Comparison of ENCODE assay signal across 8 cellular contexts in genomic region chr16:66427036-66427446, GRCh38. TPM values are rescaled to one million over a fixed set of nuclear protein-coding genes. Genes with fewer than 3 reads are reported as not detected.
DNase-seq lines count a peak whose midpoint lies in the region; ATAC-seq, FAIRE-seq and TF ChIP-seq lines count a peak whose summit lies in the region.

Gene BEAN1 (plus strand): TSS chr16:66427295. CDS start chr16:66437677, 10,382 bp downstream.

- peak within 1 kb of the TSS; percentile 58 for H3K4me3 ChIP-seq in SK-N-MC
- peak within 1 kb of the TSS; percentile 28 to 34 for H3K4me3 ChIP-seq in foreskin fibroblast (ENCODE audit: low read depth in 1 of 2, low read length in 2 of 2)
- H3K4me3 ChIP-seq in pancreas: peak within 1 kb of the TSS in 3 of 4 donors; percentile 5 to 51 (median 33)

- 0 to 1% methylated on average over 32 to 66 of the region's 66 CpGs for WGBS in pancreas, 2 donors

- TF ChIP-seq CTCF in foreskin fibroblast (IDR thresholded peaks at IDR 0.05; ENCODE audit: low read depth, low read length) (no peak), pancreas (IDR thresholded peaks at IDR 0.05) (no peak)

- peak; percentile 49 to 78 (median 62) for ATAC-seq in pancreas
- no peak for ATAC-seq in HG03280 (IDR thresholded peaks at IDR 0.05; ENCODE audit: unreplicated experiment)

- FAIRE-seq in pancreas (lab: Jason Lieb, UNC): no peak

- H3K9me3 ChIP-seq in ES-I3 (ENCODE audit: control insufficient read depth, insufficient read depth, low read length) (no peaks in the 10 kb centered on the region), SK-N-MC (ENCODE audit: low read depth, low read length) (no peaks in the 10 kb centered on the region), pancreas (no peaks in the 10 kb centered on the region)

- intact Hi-C loops in pancreas (cut with DNase I): no loop called here

- DNase-seq in SK-N-MC (ENCODE audit: low read depth, low spot score) (no peak), foreskin fibroblast (peak in 1 of 2 donors; percentile 54), pancreas (peak in 3 of 6 donors; percentile 38 to 69 (median 47)), NCI-H2107 treated with DMSO at 0.1 percent for 48 hours (lab: John Stamatoyannopoulos, UW; ENCODE audit: unreplicated experiment) (no peak), ureter (ENCODE audit: low spot score) (no peak), globus pallidus (ENCODE audit: low spot score) (no peak)

- peaks cover 4% of the 10 kb centered on the region; the same call in 1 of the 2 replicates for H3K4me1 ChIP-seq in ES-I3 (ENCODE audit: insufficient read depth, low read length)
- no peaks in the 10 kb centered on the region for H3K4me1 ChIP-seq in pancreas

- H3K9ac ChIP-seq in ES-I3 (ENCODE audit: low read depth, low read length): peak within 1 kb of the TSS; percentile 57; the same call in 1 of the 2 replicates
- H3K9ac ChIP-seq in SK-N-MC (ENCODE audit: insufficient read length): no peak within 1 kb of the TSS

- H3K27ac ChIP-seq in SK-N-MC (no peak within 1 kb of the TSS), pancreas (no peak within 1 kb of the TSS)

- peaks cover 0 to 18% (median 5%) of the 10 kb centered on the region in 4 donors for H3K27me3 ChIP-seq in pancreas

- H3K36me3 ChIP-seq in ES-I3 (ENCODE audit: insufficient read depth, low read length) (no peaks in the 10 kb centered on the region), SK-N-MC (ENCODE audit: insufficient read depth, low read length) (no peaks in the 10 kb centered on the region), pancreas (no peaks in the 10 kb centered on the region)

RNA-seq across cellular contexts. Expression of gene BEAN1, which starts in this region (rescaled TPM):
- total RNA-seq in pancreas: under 1 TPM in 1 of 6 donors, not detected in 5; 0.41 TPM
- under 1 TPM; 0.08 to 0.14 TPM for polyA plus RNA-seq in pancreas
- total RNA-seq in ureter: 1.6 TPM

Comparison
In these comparisons a context has a peak if more than half of its experiments do, and no peak if none do; other contexts are left out.
1. Peak in ATAC-seq and H3K4me3 ChIP-seq in pancreas; RNA of the gene not detected or under 1 TPM.